In the genomic region with DNA sequence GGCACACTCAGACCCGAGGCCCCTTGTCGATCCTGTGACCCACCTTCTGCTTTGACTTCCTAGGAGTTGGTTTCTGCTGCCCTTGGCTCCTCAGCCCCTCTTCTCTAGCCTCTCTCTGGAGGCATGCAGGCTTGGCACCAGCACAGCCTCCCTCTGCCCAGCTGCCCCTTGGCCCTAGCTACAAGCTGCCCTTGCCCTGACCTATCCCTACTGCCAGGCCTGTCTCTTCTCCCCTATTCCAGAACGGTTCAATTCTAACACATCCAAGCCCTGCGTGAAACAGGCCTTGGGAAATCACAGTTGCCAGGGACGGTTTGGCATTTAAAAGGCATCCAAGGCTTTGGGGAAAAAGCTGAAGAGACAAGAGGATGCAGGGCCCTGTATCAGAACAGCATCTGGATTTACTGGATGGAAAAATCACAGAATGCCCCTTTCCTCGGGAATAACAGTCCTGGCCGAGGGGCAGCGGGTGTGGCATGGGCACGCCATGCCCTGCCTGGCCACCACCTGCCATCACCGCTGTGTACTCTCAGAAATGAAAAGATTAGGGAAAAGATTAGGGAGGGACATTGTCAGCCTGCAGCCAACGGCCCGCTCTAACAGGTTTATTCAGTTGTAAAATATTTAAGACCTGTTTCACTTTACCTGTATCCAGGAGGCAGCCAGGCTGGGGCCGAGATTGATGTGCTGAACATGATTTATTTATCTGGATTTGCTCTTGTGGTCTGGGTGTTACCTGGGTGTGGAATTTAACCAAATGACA, we compare ENCODE assay signal across 2 cellular contexts.
TF ChIP-seq lines count a peak whose summit lies in the region.

No MANE protein-coding gene starts in this region.

TF ChIP-seq in SK-N-SH, 30 proteins besides CTCF, POLR2A, EP300 and RAD21 (continued from another document):
- TF ChIP-seq, protein P1, sequence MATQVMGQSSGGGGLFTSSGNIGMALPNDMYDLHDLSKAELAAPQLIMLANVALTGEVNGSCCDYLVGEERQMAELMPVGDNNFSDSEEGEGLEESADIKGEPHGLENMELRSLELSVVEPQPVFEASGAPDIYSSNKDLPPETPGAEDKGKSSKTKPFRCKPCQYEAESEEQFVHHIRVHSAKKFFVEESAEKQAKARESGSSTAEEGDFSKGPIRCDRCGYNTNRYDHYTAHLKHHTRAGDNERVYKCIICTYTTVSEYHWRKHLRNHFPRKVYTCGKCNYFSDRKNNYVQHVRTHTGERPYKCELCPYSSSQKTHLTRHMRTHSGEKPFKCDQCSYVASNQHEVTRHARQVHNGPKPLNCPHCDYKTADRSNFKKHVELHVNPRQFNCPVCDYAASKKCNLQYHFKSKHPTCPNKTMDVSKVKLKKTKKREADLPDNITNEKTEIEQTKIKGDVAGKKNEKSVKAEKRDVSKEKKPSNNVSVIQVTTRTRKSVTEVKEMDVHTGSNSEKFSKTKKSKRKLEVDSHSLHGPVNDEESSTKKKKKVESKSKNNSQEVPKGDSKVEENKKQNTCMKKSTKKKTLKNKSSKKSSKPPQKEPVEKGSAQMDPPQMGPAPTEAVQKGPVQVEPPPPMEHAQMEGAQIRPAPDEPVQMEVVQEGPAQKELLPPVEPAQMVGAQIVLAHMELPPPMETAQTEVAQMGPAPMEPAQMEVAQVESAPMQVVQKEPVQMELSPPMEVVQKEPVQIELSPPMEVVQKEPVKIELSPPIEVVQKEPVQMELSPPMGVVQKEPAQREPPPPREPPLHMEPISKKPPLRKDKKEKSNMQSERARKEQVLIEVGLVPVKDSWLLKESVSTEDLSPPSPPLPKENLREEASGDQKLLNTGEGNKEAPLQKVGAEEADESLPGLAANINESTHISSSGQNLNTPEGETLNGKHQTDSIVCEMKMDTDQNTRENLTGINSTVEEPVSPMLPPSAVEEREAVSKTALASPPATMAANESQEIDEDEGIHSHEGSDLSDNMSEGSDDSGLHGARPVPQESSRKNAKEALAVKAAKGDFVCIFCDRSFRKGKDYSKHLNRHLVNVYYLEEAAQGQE (IDR thresholded peaks at IDR 0.05; ENCODE audit: low read depth, low read length): no peak
- no peak for TF ChIP-seq JUND (IDR thresholded peaks at IDR 0.05)
- no peak for TF ChIP-seq MXI1 (IDR thresholded peaks at IDR 0.05; ENCODE audit: low read depth, low read length)
- no peak for TF ChIP-seq CHD2 (IDR thresholded peaks at IDR 0.05; ENCODE audit: low read length, partially characterized antibody)
- no peak for TF ChIP-seq TEAD4 (IDR thresholded peaks at IDR 0.05; ENCODE audit: borderline replicate concordance, insufficient read depth)

TF ChIP-seq in SK-N-SH treated with all-trans-retinoic acid at 6 μM for 48 hours, 23 proteins besides CTCF, POLR2A, EP300 and RAD21 (continued from another document):
- TF ChIP-seq, protein P2, sequence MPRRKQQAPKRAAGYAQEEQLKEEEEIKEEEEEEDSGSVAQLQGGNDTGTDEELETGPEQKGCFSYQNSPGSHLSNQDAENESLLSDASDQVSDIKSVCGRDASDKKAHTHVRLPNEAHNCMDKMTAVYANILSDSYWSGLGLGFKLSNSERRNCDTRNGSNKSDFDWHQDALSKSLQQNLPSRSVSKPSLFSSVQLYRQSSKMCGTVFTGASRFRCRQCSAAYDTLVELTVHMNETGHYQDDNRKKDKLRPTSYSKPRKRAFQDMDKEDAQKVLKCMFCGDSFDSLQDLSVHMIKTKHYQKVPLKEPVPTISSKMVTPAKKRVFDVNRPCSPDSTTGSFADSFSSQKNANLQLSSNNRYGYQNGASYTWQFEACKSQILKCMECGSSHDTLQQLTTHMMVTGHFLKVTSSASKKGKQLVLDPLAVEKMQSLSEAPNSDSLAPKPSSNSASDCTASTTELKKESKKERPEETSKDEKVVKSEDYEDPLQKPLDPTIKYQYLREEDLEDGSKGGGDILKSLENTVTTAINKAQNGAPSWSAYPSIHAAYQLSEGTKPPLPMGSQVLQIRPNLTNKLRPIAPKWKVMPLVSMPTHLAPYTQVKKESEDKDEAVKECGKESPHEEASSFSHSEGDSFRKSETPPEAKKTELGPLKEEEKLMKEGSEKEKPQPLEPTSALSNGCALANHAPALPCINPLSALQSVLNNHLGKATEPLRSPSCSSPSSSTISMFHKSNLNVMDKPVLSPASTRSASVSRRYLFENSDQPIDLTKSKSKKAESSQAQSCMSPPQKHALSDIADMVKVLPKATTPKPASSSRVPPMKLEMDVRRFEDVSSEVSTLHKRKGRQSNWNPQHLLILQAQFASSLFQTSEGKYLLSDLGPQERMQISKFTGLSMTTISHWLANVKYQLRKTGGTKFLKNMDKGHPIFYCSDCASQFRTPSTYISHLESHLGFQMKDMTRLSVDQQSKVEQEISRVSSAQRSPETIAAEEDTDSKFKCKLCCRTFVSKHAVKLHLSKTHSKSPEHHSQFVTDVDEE (CRISPR knock-in tag; IDR thresholded peaks at IDR 0.05): no peak
- TF ChIP-seq TCF4 (CRISPR knock-in tag; IDR thresholded peaks at IDR 0.05; ENCODE audit: borderline replicate concordance): no peak
- TF ChIP-seq ZC3H10 (CRISPR knock-in tag; IDR thresholded peaks at IDR 0.05): no peak
- no peak for TF ChIP-seq OSR1 (CRISPR knock-in tag; IDR thresholded peaks at IDR 0.05)
- TF ChIP-seq, protein P3, sequence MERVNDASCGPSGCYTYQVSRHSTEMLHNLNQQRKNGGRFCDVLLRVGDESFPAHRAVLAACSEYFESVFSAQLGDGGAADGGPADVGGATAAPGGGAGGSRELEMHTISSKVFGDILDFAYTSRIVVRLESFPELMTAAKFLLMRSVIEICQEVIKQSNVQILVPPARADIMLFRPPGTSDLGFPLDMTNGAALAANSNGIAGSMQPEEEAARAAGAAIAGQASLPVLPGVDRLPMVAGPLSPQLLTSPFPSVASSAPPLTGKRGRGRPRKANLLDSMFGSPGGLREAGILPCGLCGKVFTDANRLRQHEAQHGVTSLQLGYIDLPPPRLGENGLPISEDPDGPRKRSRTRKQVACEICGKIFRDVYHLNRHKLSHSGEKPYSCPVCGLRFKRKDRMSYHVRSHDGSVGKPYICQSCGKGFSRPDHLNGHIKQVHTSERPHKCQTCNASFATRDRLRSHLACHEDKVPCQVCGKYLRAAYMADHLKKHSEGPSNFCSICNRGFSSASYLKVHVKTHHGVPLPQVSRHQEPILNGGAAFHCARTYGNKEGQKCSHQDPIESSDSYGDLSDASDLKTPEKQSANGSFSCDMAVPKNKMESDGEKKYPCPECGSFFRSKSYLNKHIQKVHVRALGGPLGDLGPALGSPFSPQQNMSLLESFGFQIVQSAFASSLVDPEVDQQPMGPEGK (CRISPR knock-in tag; IDR thresholded peaks at IDR 0.05; ENCODE audit: borderline replicate concordance): no peak
- TF ChIP-seq, protein P4, sequence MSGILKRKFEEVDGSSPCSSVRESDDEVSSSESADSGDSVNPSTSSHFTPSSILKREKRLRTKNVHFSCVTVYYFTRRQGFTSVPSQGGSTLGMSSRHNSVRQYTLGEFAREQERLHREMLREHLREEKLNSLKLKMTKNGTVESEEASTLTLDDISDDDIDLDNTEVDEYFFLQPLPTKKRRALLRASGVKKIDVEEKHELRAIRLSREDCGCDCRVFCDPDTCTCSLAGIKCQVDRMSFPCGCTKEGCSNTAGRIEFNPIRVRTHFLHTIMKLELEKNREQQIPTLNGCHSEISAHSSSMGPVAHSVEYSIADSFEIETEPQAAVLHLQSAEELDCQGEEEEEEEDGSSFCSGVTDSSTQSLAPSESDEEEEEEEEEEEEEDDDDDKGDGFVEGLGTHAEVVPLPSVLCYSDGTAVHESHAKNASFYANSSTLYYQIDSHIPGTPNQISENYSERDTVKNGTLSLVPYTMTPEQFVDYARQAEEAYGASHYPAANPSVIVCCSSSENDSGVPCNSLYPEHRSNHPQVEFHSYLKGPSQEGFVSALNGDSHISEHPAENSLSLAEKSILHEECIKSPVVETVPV (CRISPR knock-in tag; IDR thresholded peaks at IDR 0.05): no peak
- no peak for TF ChIP-seq ZNF565 (CRISPR knock-in tag; conservative IDR thresholded peaks at IDR 0.05; ENCODE audit: low read depth)
- TF ChIP-seq GLIS3 (CRISPR knock-in tag; IDR thresholded peaks at IDR 0.05): no peak
- no peak for TF ChIP-seq ZNF70 (CRISPR knock-in tag; IDR thresholded peaks at IDR 0.05)
- TF ChIP-seq ISL1 (CRISPR knock-in tag; IDR thresholded peaks at IDR 0.05): no peak
- no peak for TF ChIP-seq ZFP30 (CRISPR knock-in tag; IDR thresholded peaks at IDR 0.05)
